Comparison of ENCODE assay signal across 1 cellular context in the genomic region with DNA sequence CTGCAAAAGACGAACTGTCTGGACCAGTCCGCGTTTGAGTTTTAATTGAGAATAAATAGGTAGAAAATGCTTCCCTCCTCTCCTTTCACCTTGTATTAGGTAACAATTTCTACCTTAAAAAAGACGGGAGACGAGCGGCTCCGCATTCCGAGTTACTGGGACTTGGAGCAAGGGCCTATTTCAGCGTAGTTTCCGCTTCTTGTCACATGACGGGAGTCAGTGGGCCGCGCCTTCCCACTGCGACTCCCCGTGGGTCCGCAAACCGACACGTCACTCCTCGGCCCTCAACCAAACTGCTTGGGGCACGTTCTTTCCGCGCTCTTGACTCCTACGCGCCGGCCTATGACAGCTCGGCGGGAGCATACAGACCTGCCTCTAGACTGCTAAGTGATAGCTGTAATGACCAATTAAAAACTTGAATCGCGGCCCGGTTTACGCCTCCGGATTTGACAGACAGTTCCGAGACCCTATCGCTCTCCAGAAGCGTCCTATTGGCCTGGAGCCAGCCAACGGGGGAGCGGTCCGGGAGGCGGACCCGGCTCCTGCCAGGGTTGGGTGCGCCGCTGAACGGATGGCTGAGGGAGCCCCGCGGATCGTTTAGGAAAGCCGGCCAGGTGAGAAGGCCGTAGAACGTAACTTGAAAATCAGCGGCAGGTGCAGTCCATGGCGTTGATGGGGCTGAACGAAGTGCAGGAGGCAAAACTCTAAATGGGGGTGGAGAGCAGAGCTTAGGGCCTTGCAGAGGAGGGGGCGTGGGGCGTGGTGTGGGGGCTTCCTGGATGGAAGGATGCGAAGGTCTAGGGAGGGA.
TF ChIP-seq lines count a peak whose summit lies in the region.

A gene (plus strand): TSS at position 548 of the 808 bp plus-strand sequence. CDS start 3,064 bp downstream, outside the sequence.

TF ChIP-seq in HEK293, 187 proteins besides CTCF, POLR2A, EP300 and RAD21 (continued from another document and continues in another):
- TF ChIP-seq, protein P1, sequence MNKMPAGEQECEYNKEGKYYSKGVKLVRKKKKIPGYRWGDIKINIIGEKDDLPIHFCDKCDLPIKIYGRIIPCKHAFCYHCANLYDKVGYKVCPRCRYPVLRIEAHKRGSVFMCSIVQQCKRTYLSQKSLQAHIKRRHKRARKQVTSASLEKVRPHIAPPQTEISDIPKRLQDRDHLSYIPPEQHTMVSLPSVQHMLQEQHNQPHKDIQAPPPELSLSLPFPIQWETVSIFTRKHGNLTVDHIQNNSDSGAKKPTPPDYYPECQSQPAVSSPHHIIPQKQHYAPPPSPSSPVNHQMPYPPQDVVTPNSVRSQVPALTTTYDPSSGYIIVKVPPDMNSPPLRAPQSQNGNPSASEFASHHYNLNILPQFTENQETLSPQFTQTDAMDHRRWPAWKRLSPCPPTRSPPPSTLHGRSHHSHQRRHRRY (tag by site-specific recombination; IDR thresholded peaks at IDR 0.05): no peak
- TF ChIP-seq KLF9 (tag by site-specific recombination; IDR thresholded peaks at IDR 0.05; ENCODE audit: low read depth) (peak; percentile 89), ZNF747 (tag by site-specific recombination; IDR thresholded peaks at IDR 0.05) (no peak), ZNF121 (tag by site-specific recombination; IDR thresholded peaks at IDR 0.05) (no peak), ZNF660 (tag by site-specific recombination; IDR thresholded peaks at IDR 0.05) (peak; percentile 17), ZNF37A (tag by site-specific recombination; IDR thresholded peaks at IDR 0.05) (no peak), ZBTB8A (tag by site-specific recombination; IDR thresholded peaks at IDR 0.05) (no peak), KLF1 (tag by site-specific recombination; IDR thresholded peaks at IDR 0.05) (peak; percentile 40), ZNF341 (tag by site-specific recombination; IDR thresholded peaks at IDR 0.05; ENCODE audit: low read depth) (no peak), ZNF266 (tag by site-specific recombination; IDR thresholded peaks at IDR 0.05; ENCODE audit: low read depth) (no peak), ZFHX2 (tag by site-specific recombination; conservative IDR thresholded peaks at IDR 0.05) (peak; percentile 82), ZNF214 (tag by site-specific recombination; IDR thresholded peaks at IDR 0.05; ENCODE audit: borderline replicate concordance) (no peak), ZFP3 (tag by site-specific recombination; IDR thresholded peaks at IDR 0.05; ENCODE audit: low read depth) (no peak), ZNF433 (tag by site-specific recombination; IDR thresholded peaks at IDR 0.05; ENCODE audit: low read depth) (no peak), ZNF830 (tag by site-specific recombination; IDR thresholded peaks at IDR 0.05; ENCODE audit: low read depth) (no peak), ZFP41 (tag by site-specific recombination; IDR thresholded peaks at IDR 0.05; ENCODE audit: borderline replicate concordance) (no peak), ZNF707 (tag by site-specific recombination; IDR thresholded peaks at IDR 0.05) (no peak), WT1 (tag by site-specific recombination; IDR thresholded peaks at IDR 0.05) (0 out of 2 replicates have a peak, but pooled peaks have one; percentile 38), ZNF624 (tag by site-specific recombination; IDR thresholded peaks at IDR 0.05) (no peak), ZNF560 (tag by site-specific recombination; IDR thresholded peaks at IDR 0.05; ENCODE audit: borderline replicate concordance) (no peak), PRDM1 (tag by site-specific recombination; IDR thresholded peaks at IDR 0.05) (no peak), GLI2 (tag by site-specific recombination; IDR thresholded peaks at IDR 0.05; ENCODE audit: borderline replicate concordance, low read depth) (no peak), ZBTB20 (tag by site-specific recombination; IDR thresholded peaks at IDR 0.05) (no peak; the same call in 1 of the 2 replicates), ZBTB48 (tag by site-specific recombination; IDR thresholded peaks at IDR 0.05) (no peak; the same call in 1 of the 2 replicates), ZNF629 (tag by site-specific recombination; IDR thresholded peaks at IDR 0.05) (peak; percentile 87), ZNF202 (tag by site-specific recombination; IDR thresholded peaks at IDR 0.05; ENCODE audit: borderline replicate concordance) (no peak), ZNF654 (tag by site-specific recombination; IDR thresholded peaks at IDR 0.05; ENCODE audit: low read depth) (no peak), HOXC10 (CRISPR knock-in tag; IDR thresholded peaks at IDR 0.05) (no peak), ZNF221 (tag by site-specific recombination; IDR thresholded peaks at IDR 0.05; ENCODE audit: borderline replicate concordance) (no peak), ZNF548 (tag by site-specific recombination; IDR thresholded peaks at IDR 0.05) (no peak), ZNF174 (tag by site-specific recombination; IDR thresholded peaks at IDR 0.05) (no peak), ZBTB21 (tag by site-specific recombination; IDR thresholded peaks at IDR 0.05) (peak; percentile 61), ZFP37 (tag by site-specific recombination; IDR thresholded peaks at IDR 0.05) (no peak), ZNF768 (tag by site-specific recombination; IDR thresholded peaks at IDR 0.05) (no peak), TRIM28 (IDR thresholded peaks at IDR 0.05; ENCODE audit: borderline replicate concordance, low read length) (no peak), ZNF146 (tag by site-specific recombination; IDR thresholded peaks at IDR 0.05) (no peak), ZSCAN30 (tag by site-specific recombination; IDR thresholded peaks at IDR 0.05) (no peak)
- TF ChIP-seq, protein P2, sequence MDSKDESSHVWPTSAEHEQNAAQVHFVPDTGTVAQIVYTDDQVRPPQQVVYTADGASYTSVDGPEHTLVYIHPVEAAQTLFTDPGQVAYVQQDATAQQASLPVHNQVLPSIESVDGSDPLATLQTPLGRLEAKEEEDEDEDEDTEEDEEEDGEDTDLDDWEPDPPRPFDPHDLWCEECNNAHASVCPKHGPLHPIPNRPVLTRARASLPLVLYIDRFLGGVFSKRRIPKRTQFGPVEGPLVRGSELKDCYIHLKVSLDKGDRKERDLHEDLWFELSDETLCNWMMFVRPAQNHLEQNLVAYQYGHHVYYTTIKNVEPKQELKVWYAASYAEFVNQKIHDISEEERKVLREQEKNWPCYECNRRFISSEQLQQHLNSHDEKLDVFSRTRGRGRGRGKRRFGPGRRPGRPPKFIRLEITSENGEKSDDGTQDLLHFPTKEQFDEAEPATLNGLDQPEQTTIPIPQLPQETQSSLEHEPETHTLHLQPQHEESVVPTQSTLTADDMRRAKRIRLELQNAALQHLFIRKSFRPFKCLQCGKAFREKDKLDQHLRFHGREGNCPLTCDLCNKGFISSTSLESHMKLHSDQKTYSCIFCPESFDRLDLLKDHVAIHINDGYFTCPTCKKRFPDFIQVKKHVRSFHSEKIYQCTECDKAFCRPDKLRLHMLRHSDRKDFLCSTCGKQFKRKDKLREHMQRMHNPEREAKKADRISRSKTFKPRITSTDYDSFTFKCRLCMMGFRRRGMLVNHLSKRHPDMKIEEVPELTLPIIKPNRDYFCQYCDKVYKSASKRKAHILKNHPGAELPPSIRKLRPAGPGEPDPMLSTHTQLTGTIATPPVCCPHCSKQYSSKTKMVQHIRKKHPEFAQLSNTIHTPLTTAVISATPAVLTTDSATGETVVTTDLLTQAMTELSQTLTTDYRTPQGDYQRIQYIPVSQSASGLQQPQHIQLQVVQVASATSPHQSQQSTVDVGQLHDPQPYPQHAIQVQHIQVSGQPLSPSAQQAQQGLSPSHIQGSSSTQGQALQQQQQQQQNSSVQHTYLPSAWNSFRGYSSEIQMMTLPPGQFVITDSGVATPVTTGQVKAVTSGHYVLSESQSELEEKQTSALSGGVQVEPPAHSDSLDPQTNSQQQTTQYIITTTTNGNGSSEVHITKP (tag by site-specific recombination; IDR thresholded peaks at IDR 0.05): no peak; the same call in 1 of the 2 replicates
- TF ChIP-seq, protein P3, sequence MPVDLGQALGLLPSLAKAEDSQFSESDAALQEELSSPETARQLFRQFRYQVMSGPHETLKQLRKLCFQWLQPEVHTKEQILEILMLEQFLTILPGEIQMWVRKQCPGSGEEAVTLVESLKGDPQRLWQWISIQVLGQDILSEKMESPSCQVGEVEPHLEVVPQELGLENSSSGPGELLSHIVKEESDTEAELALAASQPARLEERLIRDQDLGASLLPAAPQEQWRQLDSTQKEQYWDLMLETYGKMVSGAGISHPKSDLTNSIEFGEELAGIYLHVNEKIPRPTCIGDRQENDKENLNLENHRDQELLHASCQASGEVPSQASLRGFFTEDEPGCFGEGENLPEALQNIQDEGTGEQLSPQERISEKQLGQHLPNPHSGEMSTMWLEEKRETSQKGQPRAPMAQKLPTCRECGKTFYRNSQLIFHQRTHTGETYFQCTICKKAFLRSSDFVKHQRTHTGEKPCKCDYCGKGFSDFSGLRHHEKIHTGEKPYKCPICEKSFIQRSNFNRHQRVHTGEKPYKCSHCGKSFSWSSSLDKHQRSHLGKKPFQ (tag by site-specific recombination; IDR thresholded peaks at IDR 0.05): no peak
- TF ChIP-seq, protein P4, sequence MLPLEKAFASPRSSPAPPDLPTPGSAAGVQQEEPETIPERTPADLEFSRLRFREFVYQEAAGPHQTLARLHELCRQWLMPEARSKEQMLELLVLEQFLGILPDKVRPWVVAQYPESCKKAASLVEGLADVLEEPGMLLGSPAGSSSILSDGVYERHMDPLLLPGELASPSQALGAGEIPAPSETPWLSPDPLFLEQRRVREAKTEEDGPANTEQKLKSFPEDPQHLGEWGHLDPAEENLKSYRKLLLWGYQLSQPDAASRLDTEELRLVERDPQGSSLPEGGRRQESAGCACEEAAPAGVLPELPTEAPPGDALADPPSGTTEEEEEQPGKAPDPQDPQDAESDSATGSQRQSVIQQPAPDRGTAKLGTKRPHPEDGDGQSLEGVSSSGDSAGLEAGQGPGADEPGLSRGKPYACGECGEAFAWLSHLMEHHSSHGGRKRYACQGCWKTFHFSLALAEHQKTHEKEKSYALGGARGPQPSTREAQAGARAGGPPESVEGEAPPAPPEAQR (tag by site-specific recombination; IDR thresholded peaks at IDR 0.05): no peak
- TF ChIP-seq, protein P5, sequence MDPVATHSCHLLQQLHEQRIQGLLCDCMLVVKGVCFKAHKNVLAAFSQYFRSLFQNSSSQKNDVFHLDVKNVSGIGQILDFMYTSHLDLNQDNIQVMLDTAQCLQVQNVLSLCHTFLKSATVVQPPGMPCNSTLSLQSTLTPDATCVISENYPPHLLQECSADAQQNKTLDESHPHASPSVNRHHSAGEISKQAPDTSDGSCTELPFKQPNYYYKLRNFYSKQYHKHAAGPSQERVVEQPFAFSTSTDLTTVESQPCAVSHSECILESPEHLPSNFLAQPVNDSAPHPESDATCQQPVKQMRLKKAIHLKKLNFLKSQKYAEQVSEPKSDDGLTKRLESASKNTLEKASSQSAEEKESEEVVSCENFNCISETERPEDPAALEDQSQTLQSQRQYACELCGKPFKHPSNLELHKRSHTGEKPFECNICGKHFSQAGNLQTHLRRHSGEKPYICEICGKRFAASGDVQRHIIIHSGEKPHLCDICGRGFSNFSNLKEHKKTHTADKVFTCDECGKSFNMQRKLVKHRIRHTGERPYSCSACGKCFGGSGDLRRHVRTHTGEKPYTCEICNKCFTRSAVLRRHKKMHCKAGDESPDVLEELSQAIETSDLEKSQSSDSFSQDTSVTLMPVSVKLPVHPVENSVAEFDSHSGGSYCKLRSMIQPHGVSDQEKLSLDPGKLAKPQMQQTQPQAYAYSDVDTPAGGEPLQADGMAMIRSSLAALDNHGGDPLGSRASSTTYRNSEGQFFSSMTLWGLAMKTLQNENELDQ (tag by site-specific recombination; IDR thresholded peaks at IDR 0.05; ENCODE audit: low read depth): no peak
- TF ChIP-seq, protein P6, sequence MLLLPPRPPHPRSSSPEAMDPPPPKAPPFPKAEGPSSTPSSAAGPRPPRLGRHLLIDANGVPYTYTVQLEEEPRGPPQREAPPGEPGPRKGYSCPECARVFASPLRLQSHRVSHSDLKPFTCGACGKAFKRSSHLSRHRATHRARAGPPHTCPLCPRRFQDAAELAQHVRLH (tag by site-specific recombination; IDR thresholded peaks at IDR 0.05): no peak; the same call in 1 of the 2 replicates
- TF ChIP-seq, protein P7, sequence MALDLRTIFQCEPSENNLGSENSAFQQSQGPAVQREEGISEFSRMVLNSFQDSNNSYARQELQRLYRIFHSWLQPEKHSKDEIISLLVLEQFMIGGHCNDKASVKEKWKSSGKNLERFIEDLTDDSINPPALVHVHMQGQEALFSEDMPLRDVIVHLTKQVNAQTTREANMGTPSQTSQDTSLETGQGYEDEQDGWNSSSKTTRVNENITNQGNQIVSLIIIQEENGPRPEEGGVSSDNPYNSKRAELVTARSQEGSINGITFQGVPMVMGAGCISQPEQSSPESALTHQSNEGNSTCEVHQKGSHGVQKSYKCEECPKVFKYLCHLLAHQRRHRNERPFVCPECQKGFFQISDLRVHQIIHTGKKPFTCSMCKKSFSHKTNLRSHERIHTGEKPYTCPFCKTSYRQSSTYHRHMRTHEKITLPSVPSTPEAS (tag by site-specific recombination; IDR thresholded peaks at IDR 0.05): peak; percentile 55
- TF ChIP-seq, protein P8, sequence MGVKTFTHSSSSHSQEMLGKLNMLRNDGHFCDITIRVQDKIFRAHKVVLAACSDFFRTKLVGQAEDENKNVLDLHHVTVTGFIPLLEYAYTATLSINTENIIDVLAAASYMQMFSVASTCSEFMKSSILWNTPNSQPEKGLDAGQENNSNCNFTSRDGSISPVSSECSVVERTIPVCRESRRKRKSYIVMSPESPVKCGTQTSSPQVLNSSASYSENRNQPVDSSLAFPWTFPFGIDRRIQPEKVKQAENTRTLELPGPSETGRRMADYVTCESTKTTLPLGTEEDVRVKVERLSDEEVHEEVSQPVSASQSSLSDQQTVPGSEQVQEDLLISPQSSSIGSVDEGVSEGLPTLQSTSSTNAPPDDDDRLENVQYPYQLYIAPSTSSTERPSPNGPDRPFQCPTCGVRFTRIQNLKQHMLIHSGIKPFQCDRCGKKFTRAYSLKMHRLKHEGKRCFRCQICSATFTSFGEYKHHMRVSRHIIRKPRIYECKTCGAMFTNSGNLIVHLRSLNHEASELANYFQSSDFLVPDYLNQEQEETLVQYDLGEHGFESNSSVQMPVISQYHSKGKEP (tag by site-specific recombination; IDR thresholded peaks at IDR 0.05): no peak
- TF ChIP-seq, protein P9, sequence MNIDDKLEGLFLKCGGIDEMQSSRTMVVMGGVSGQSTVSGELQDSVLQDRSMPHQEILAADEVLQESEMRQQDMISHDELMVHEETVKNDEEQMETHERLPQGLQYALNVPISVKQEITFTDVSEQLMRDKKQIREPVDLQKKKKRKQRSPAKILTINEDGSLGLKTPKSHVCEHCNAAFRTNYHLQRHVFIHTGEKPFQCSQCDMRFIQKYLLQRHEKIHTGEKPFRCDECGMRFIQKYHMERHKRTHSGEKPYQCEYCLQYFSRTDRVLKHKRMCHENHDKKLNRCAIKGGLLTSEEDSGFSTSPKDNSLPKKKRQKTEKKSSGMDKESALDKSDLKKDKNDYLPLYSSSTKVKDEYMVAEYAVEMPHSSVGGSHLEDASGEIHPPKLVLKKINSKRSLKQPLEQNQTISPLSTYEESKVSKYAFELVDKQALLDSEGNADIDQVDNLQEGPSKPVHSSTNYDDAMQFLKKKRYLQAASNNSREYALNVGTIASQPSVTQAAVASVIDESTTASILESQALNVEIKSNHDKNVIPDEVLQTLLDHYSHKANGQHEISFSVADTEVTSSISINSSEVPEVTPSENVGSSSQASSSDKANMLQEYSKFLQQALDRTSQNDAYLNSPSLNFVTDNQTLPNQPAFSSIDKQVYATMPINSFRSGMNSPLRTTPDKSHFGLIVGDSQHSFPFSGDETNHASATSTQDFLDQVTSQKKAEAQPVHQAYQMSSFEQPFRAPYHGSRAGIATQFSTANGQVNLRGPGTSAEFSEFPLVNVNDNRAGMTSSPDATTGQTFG (tag by site-specific recombination; IDR thresholded peaks at IDR 0.05; ENCODE audit: borderline replicate concordance): no peak
